9 cellular contexts compared by ENCODE assay signal in the genomic region with DNA sequence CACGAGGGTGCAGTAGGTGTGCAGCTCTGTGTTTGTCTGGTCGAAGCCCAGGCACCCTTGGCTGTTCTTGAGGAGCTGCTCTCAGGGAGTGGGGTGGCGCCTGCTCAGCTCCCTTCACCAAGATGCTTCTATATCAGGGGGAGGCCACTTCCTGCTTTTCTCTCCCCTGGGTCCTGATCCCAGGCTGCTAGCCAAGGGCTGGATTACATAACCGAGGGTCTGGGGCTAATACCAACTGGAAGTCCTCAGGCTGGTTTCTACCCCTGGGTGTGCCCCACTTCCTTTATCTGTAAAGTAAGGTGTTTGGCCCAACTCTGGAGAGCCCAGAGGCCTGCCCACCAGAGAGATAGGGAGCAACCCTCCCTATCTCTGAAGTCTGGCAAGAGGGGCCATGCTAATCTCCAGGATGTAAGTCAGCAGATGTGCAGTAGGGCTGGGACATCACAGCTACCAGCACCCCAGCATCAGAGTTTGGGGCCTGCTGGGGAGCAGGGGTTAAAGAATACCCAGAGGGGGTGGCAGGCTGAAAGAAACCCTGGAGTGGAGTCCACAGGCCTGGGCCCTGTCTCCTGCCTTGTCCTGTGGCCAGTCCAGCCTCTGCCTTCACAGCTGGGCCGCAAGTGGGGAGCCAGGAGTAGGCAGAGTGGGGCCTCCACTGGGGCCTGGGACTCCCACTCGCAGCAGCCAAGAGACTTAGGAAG. TPM values are rescaled to one million over a fixed set of nuclear protein-coding genes. Genes with fewer than 3 reads are reported as not detected.
DNase-seq lines count a peak whose midpoint lies in the region; ATAC-seq and TF ChIP-seq lines count a peak whose summit lies in the region.
"Had no signal": no experiment of that assay in that cellular context is flagged by ENCODE, and none has a peak within 500 bp of the region (broad histone marks: within the 10 kb centered on the region; RNA-seq: fewer than 3 reads in every experiment).

No MANE protein-coding gene starts in this region.

- TF ChIP-seq POLR2A in upper lobe of left lung (IDR thresholded peaks at IDR 0.05): no peak

- H3K9me3 Mint-ChIP-seq in brain: peaks cover 0 to 2% (median 0%) of the 10 kb centered on the region in 5 experiments
- H3K9me3 Mint-ChIP-seq in activated T-helper 2 cell treated with anti-CD3 and anti-CD28 coated beads, Interferon-gamma antibody, Interleukin-2, Interleukin-4, amounts not matched to agents 10 μg/mL and 5 μg/mL and 100 μg/mL, durations not matched to agents 14 hours and 24 hours and 36 hours: no peaks in the 10 kb centered on the region
- no peaks in the 10 kb centered on the region for H3K9me3 Mint-ChIP-seq in natural killer cell treated with Interleukin-12 subunit alpha and Interleukin-12 subunit beta and Interleukin-15 and Interleukin-18, amount 100 ng/mL, for 72 hours
- H3K9me3 Mint-ChIP-seq: activated CD4-positive, alpha-beta T cell treated with anti-CD3 and anti-CD28 coated beads, Interleukin-2, amount 10 ng/mL, durations not matched to agents 24 days and 14 days had no signal

- 42% methylated on average over 6 of the region's 6 CpGs for WGBS in lung, 2 donors
- 26 to 50% methylated on average over 6 of the region's 6 CpGs for WGBS in upper lobe of left lung, 2 donors

- H3K27me3 ChIP-seq in lung (ENCODE audit: control insufficient read depth, insufficient read depth) (no peaks in the 10 kb centered on the region), upper lobe of left lung (no peaks in the 10 kb centered on the region)

- H3K4me3 ChIP-seq in lung (no peak overlapping the region), upper lobe of left lung (peak overlapping the region in 3 of 4 donors; percentile 50 to 66 (median 63))

- TF ChIP-seq EP300 in upper lobe of left lung (IDR thresholded peaks at IDR 0.05): no peak

- peak overlapping the region in 1 of 2 donors; percentile 86 for H3K27ac ChIP-seq in lung (ENCODE audit: low read depth in 1 of 2, low read length in 1 of 2)
- peak overlapping the region; percentile 63 to 89 (median 84) for H3K27ac ChIP-seq in upper lobe of left lung

- H3K36me3 ChIP-seq in lung (ENCODE audit: control insufficient read depth in 2 of 2, insufficient read depth in 2 of 2, low read length in 2 of 2) (peaks cover 0 to 16% of the 10 kb centered on the region in 2 donors), upper lobe of left lung (peaks cover 12 to 34% (median 17%) of the 10 kb centered on the region in 4 donors)

- peak overlapping the region in 2 of 5 experiments; percentile 28 to 47 for H3K4me3 Mint-ChIP-seq in brain
- no peak overlapping the region for H3K4me3 Mint-ChIP-seq in activated T-helper 2 cell treated with anti-CD3 and anti-CD28 coated beads, Interferon-gamma antibody, Interleukin-2, Interleukin-4, amounts not matched to agents 10 μg/mL and 5 μg/mL and 100 μg/mL, durations not matched to agents 14 hours and 24 hours and 36 hours (ENCODE audit: low read depth)
- no peak overlapping the region for H3K4me3 Mint-ChIP-seq in natural killer cell treated with Interleukin-12 subunit alpha and Interleukin-12 subunit beta and Interleukin-15 and Interleukin-18, amount 100 ng/mL, for 72 hours
- H3K4me3 Mint-ChIP-seq: activated CD4-positive, alpha-beta T cell treated with anti-CD3 and anti-CD28 coated beads, Interleukin-2, amount 10 ng/mL, durations not matched to agents 24 days and 14 days had no signal

- TF ChIP-seq CTCF in brain (conservative IDR thresholded peaks at IDR 0.05) (no peak), lung (IDR thresholded peaks at IDR 0.05; ENCODE audit: control extremely low read depth, extremely low read depth) (no peak), upper lobe of left lung (IDR thresholded peaks at IDR 0.05) (no peak)

- intact Hi-C loops in activated T-helper 2 cell treated with anti-CD3 and anti-CD28 coated beads, Interferon-gamma antibody, Interleukin-2, Interleukin-4, amounts not matched to agents 10 μg/mL and 5 μg/mL and 100 μg/mL, durations not matched to agents 14 hours and 24 hours and 36 hours (cut with micrococcal nuclease): no loop called here

- H3K4me1 ChIP-seq in lung (ENCODE audit: control insufficient read depth in 2 of 2, insufficient read depth in 2 of 2, low read length in 2 of 2) (peaks cover 7 to 22% of the 10 kb centered on the region in 2 donors), upper lobe of left lung (peaks cover 33 to 52% (median 42%) of the 10 kb centered on the region in 4 donors)

- DNase-seq in NCI-H345 treated with DMSO at 0.1 percent for 48 hours (lab: John Stamatoyannopoulos, UW; ENCODE audit: unreplicated experiment): peak; percentile 64
- DNase-seq in NCI-H345 (lab: John Stamatoyannopoulos, UW): no peak
- DNase-seq in lung (ENCODE audit: low spot score): peak; percentile 51
- peak; percentile 27 to 76 for DNase-seq in upper lobe of left lung
- DNase-seq in activated T-helper 2 cell treated with anti-CD3 and anti-CD28 coated beads, Interferon-gamma antibody, Interleukin-2, Interleukin-4, amounts not matched to agents 10 μg/mL and 5 μg/mL and 100 μg/mL, durations not matched to agents 14 hours and 24 hours and 36 hours (ENCODE audit: low spot score): no peak
- DNase-seq in natural killer cell treated with Interleukin-12 subunit alpha and Interleukin-12 subunit beta and Interleukin-15 and Interleukin-18, amount 100 ng/mL, for 72 hours (ENCODE audit: low spot score): no peak
- DNase-seq: activated CD4-positive, alpha-beta T cell treated with anti-CD3 and anti-CD28 coated beads, Interleukin-2, amount 10 ng/mL, durations not matched to agents 24 days and 14 days had no signal

- H3K27ac Mint-ChIP-seq in brain: peak overlapping the region in 3 of 5 experiments; percentile 17 to 49 (median 38)
- no peak overlapping the region for H3K27ac Mint-ChIP-seq in activated T-helper 2 cell treated with anti-CD3 and anti-CD28 coated beads, Interferon-gamma antibody, Interleukin-2, Interleukin-4, amounts not matched to agents 10 μg/mL and 5 μg/mL and 100 μg/mL, durations not matched to agents 14 hours and 24 hours and 36 hours
- no peak overlapping the region for H3K27ac Mint-ChIP-seq in natural killer cell treated with Interleukin-12 subunit alpha and Interleukin-12 subunit beta and Interleukin-15 and Interleukin-18, amount 100 ng/mL, for 72 hours
- H3K27ac Mint-ChIP-seq: activated CD4-positive, alpha-beta T cell treated with anti-CD3 and anti-CD28 coated beads, Interleukin-2, amount 10 ng/mL, durations not matched to agents 24 days and 14 days had no signal

- H3K9me3 ChIP-seq in lung (ENCODE audit: control insufficient read depth in 2 of 2, insufficient read depth in 1 of 2, low read length in 1 of 2) (no peaks in the 10 kb centered on the region), upper lobe of left lung (no peaks in the 10 kb centered on the region)

- no peaks in the 10 kb centered on the region for H3K36me3 Mint-ChIP-seq in brain
- no peaks in the 10 kb centered on the region for H3K36me3 Mint-ChIP-seq in activated T-helper 2 cell treated with anti-CD3 and anti-CD28 coated beads, Interferon-gamma antibody, Interleukin-2, Interleukin-4, amounts not matched to agents 10 μg/mL and 5 μg/mL and 100 μg/mL, durations not matched to agents 14 hours and 24 hours and 36 hours (ENCODE audit: low read depth)
- no peaks in the 10 kb centered on the region for H3K36me3 Mint-ChIP-seq in natural killer cell treated with Interleukin-12 subunit alpha and Interleukin-12 subunit beta and Interleukin-15 and Interleukin-18, amount 100 ng/mL, for 72 hours

- ATAC-seq in lung (ENCODE audit: insufficient read depth, low FRiP score) (no peak), upper lobe of left lung (ENCODE audit: low FRiP score in 2 of 2) (no peak), GM18519 (IDR thresholded peaks at IDR 0.05; ENCODE audit: low FRiP score, unreplicated experiment) (no peak)
- ATAC-seq in natural killer cell treated with Interleukin-12 subunit alpha and Interleukin-12 subunit beta and Interleukin-15 and Interleukin-18, amount 100 ng/mL, for 72 hours: no peak

- H3K27me3 Mint-ChIP-seq in brain: no peaks in the 10 kb centered on the region
- no peaks in the 10 kb centered on the region for H3K27me3 Mint-ChIP-seq in activated T-helper 2 cell treated with anti-CD3 and anti-CD28 coated beads, Interferon-gamma antibody, Interleukin-2, Interleukin-4, amounts not matched to agents 10 μg/mL and 5 μg/mL and 100 μg/mL, durations not matched to agents 14 hours and 24 hours and 36 hours (ENCODE audit: low read depth)
- no peaks in the 10 kb centered on the region for H3K27me3 Mint-ChIP-seq in natural killer cell treated with Interleukin-12 subunit alpha and Interleukin-12 subunit beta and Interleukin-15 and Interleukin-18, amount 100 ng/mL, for 72 hours
- H3K27me3 Mint-ChIP-seq: activated CD4-positive, alpha-beta T cell treated with anti-CD3 and anti-CD28 coated beads, Interleukin-2, amount 10 ng/mL, durations not matched to agents 24 days and 14 days had no signal

- H3K4me1 Mint-ChIP-seq in brain: peaks cover 41% of the 10 kb centered on the region
- no peaks in the 10 kb centered on the region for H3K4me1 Mint-ChIP-seq in activated T-helper 2 cell treated with anti-CD3 and anti-CD28 coated beads, Interferon-gamma antibody, Interleukin-2, Interleukin-4, amounts not matched to agents 10 μg/mL and 5 μg/mL and 100 μg/mL, durations not matched to agents 14 hours and 24 hours and 36 hours (ENCODE audit: low read depth)
- no peaks in the 10 kb centered on the region for H3K4me1 Mint-ChIP-seq in natural killer cell treated with Interleukin-12 subunit alpha and Interleukin-12 subunit beta and Interleukin-15 and Interleukin-18, amount 100 ng/mL, for 72 hours (ENCODE audit: low read depth in 2 of 2)

RNA-seq across cellular contexts. Expression of a gene that starts 2.1 kb away (rescaled TPM):
- polyA plus RNA-seq in brain (ENCODE audit: insufficient read depth, low read depth, low replicate concordance): 29.0 TPM
- 100 to 1,000 TPM; 195 to 282 TPM for total RNA-seq in lung
- polyA plus RNA-seq in lung: 100 to 1,000 TPM in 1 of 2 donors, 10 to 100 TPM in 1; 84.1 to 177 TPM
- 100 to 1,000 TPM; 241 to 804 (median 431) TPM for total RNA-seq in upper lobe of left lung
- total RNA-seq in activated T-helper 2 cell treated with anti-CD3 and anti-CD28 coated beads, Interferon-gamma antibody, Interleukin-2, Interleukin-4, amounts not matched to agents 10 μg/mL and 5 μg/mL and 100 μg/mL, durations not matched to agents 14 hours and 24 hours and 36 hours: not detected in 2 replicates
- not detected for total RNA-seq in natural killer cell treated with Interleukin-12 subunit alpha and Interleukin-12 subunit beta and Interleukin-15 and Interleukin-18, amount 100 ng/mL, for 72 hours
- total RNA-seq: activated CD4-positive, alpha-beta T cell treated with anti-CD3 and anti-CD28 coated beads, Interleukin-2, amount 10 ng/mL, durations not matched to agents 24 days and 14 days had no signal

RNA-seq across cellular contexts. Expression of a gene that starts 23.3 kb away (rescaled TPM):
- polyA plus RNA-seq in brain (ENCODE audit: insufficient read depth, low read depth, low replicate concordance) (33.7 TPM), lung (10 to 100 TPM; 16.6 to 29.0 TPM)
- total RNA-seq in lung (10 to 100 TPM; 40.2 to 40.3 TPM), upper lobe of left lung (10 to 100 TPM; 31.5 to 55.5 (median 43.2) TPM)
- 68.9 and 85.5 TPM in 2 replicates for total RNA-seq in activated T-helper 2 cell treated with anti-CD3 and anti-CD28 coated beads, Interferon-gamma antibody, Interleukin-2, Interleukin-4, amounts not matched to agents 10 μg/mL and 5 μg/mL and 100 μg/mL, durations not matched to agents 14 hours and 24 hours and 36 hours
- total RNA-seq in natural killer cell treated with Interleukin-12 subunit alpha and Interleukin-12 subunit beta and Interleukin-15 and Interleukin-18, amount 100 ng/mL, for 72 hours: 10 to 100 TPM; 40.3 to 95.4 TPM

RNA-seq across cellular contexts. Expression of a gene that starts 29.0 kb away (rescaled TPM):
- polyA plus RNA-seq in brain (ENCODE audit: insufficient read depth, low read depth, low replicate concordance) (397 TPM), lung (100 to 1,000 TPM; 373 to 452 TPM)
- total RNA-seq in lung (100 to 1,000 TPM; 123 to 247 TPM), upper lobe of left lung (100 to 1,000 TPM; 127 to 216 (median 179) TPM)
- 443 and 458 TPM in 2 replicates for total RNA-seq in activated T-helper 2 cell treated with anti-CD3 and anti-CD28 coated beads, Interferon-gamma antibody, Interleukin-2, Interleukin-4, amounts not matched to agents 10 μg/mL and 5 μg/mL and 100 μg/mL, durations not matched to agents 14 hours and 24 hours and 36 hours
- total RNA-seq in natural killer cell treated with Interleukin-12 subunit alpha and Interleukin-12 subunit beta and Interleukin-15 and Interleukin-18, amount 100 ng/mL, for 72 hours: 100 to 1,000 TPM; 375 to 427 TPM

RNA-seq across cellular contexts. Expression of a gene that starts 43.1 kb away (rescaled TPM):
- polyA plus RNA-seq in brain (ENCODE audit: insufficient read depth, low read depth, low replicate concordance): 63.9 TPM
- total RNA-seq in lung: 10 to 100 TPM; 48.3 to 65.2 TPM
- 10 to 100 TPM; 25.0 to 42.3 TPM for polyA plus RNA-seq in lung
- total RNA-seq in upper lobe of left lung: 100 to 1,000 TPM in 1 of 6 donors, 10 to 100 TPM in 5; 41.3 to 127 (median 64.0) TPM
- 53.6 and 57.3 TPM in 2 replicates for total RNA-seq in activated T-helper 2 cell treated with anti-CD3 and anti-CD28 coated beads, Interferon-gamma antibody, Interleukin-2, Interleukin-4, amounts not matched to agents 10 μg/mL and 5 μg/mL and 100 μg/mL, durations not matched to agents 14 hours and 24 hours and 36 hours
- total RNA-seq in natural killer cell treated with Interleukin-12 subunit alpha and Interleukin-12 subunit beta and Interleukin-15 and Interleukin-18, amount 100 ng/mL, for 72 hours: 10 to 100 TPM; 69.9 to 82.3 TPM

Comparison
In these comparisons a context has a peak if more than half of its experiments do, and no peak if none do; other contexts are left out.
1. DNase-seq: peak in NCI-H345 treated with DMSO at 0.1 percent for 48 hours (single experiment), lung (single experiment) and upper lobe of left lung (2 of 2); none in NCI-H345 (single experiment), activated T-helper 2 cell treated with anti-CD3 and anti-CD28 coated beads, Interferon-gamma antibody, Interleukin-2, Interleukin-4, amounts not matched to agents 10 μg/mL and 5 μg/mL and 100 μg/mL, durations not matched to agents 14 hours and 24 hours and 36 hours (single experiment) and natural killer cell treated with Interleukin-12 subunit alpha and Interleukin-12 subunit beta and Interleukin-15 and Interleukin-18, amount 100 ng/mL, for 72 hours (single experiment).
2. H3K27ac Mint-ChIP-seq: peak in brain (3 of 5); none in activated T-helper 2 cell treated with anti-CD3 and anti-CD28 coated beads, Interferon-gamma antibody, Interleukin-2, Interleukin-4, amounts not matched to agents 10 μg/mL and 5 μg/mL and 100 μg/mL, durations not matched to agents 14 hours and 24 hours and 36 hours (single experiment) and natural killer cell treated with Interleukin-12 subunit alpha and Interleukin-12 subunit beta and Interleukin-15 and Interleukin-18, amount 100 ng/mL, for 72 hours (0 of 2).
3. RNA of a gene that starts 2.1 kb away (total RNA-seq): 241 to 804 TPM in upper lobe of left lung and 195 to 282 TPM in lung; not detected in activated T-helper 2 cell treated with anti-CD3 and anti-CD28 coated beads, Interferon-gamma antibody, Interleukin-2, Interleukin-4, amounts not matched to agents 10 μg/mL and 5 μg/mL and 100 μg/mL, durations not matched to agents 14 hours and 24 hours and 36 hours and not detected in natural killer cell treated with Interleukin-12 subunit alpha and Interleukin-12 subunit beta and Interleukin-15 and Interleukin-18, amount 100 ng/mL, for 72 hours; every median in the first group is over 100 times any median in the second.